Comparison of ENCODE assay signal across 8 cellular contexts in the genomic region with DNA sequence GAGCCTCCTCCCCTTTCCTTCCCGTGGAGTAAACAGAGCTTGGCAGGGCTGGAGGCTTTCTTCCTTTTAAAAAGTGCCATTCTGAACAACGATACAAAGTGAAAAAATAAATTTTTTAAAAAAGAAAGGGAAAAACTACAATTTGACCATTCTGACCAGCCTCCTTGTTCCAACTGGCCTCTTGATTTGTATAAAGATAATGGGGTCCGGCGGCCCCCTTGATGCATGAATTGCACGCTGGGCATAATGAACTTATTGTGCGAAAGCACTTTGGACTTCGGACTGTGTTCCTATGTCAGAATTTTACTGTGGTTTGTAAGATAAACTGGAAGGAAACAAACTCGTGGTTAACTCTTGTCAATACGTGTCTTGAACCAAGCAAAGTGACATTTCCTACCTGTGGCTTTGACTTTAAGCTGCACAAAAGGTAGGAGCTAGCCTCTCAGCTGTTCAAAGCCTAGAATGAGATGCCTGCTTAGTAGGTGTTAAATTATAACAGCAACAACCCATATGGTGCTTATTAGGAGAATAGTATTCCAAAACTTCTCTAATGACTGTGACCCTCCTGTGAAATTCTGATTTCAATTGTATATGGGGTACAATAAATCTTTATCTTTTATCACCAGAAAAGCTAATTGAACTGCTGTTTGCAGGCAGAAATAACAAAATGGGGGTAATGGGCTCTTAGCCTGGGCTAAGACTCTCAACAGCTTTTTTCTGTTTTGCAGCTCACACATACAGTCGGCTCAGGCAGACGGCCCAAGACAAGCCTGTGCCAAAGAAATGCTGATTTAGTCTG. TPM values are rescaled to one million over a fixed set of nuclear protein-coding genes. Genes with fewer than 3 reads are reported as not detected.
DNase-seq lines count a peak whose midpoint lies in the region; ATAC-seq and TF ChIP-seq lines count a peak whose summit lies in the region.

No MANE protein-coding gene starts in this region.

- no peak for TF ChIP-seq POLR2A in breast epithelium (IDR thresholded peaks at IDR 0.05)

- no peaks in the 10 kb centered on the region for H3K9me3 Mint-ChIP-seq in CD4-positive, CD25-positive, alpha-beta regulatory T cell

- H3K27ac Mint-ChIP-seq in CD4-positive, CD25-positive, alpha-beta regulatory T cell, result peak overlapping the region; percentile 92 to 96 (median 94)

- ATAC-seq in CD4-positive, CD25-positive, alpha-beta regulatory T cell (ENCODE audit: low read depth in 2 of 2), result peak; percentile 16 to 35
- peak; percentile 12 for ATAC-seq in GM19395 (IDR thresholded peaks at IDR 0.05; ENCODE audit: unreplicated experiment)

- H3K4me3 ChIP-seq in CD4-positive, CD25-positive, alpha-beta regulatory T cell (ENCODE audit: low read depth, low read length), result peak overlapping the region; percentile 99
- peak overlapping the region; percentile 49 to 82 (median 54) for H3K4me3 ChIP-seq in breast epithelium

- H3K4me1 ChIP-seq in CD4-positive, CD25-positive, alpha-beta regulatory T cell (ENCODE audit: control insufficient read depth, insufficient read depth, low read length, poor library complexity, severe bottlenecking), result peaks cover 71% of the 10 kb centered on the region
- peaks cover 0 to 16% of the 10 kb centered on the region in 2 donors for H3K4me1 ChIP-seq in breast epithelium

- TF ChIP-seq CTCF in breast epithelium (IDR thresholded peaks at IDR 0.05), result no peak

- H3K27ac ChIP-seq in CD4-positive, CD25-positive, alpha-beta regulatory T cell (ENCODE audit: insufficient read depth, low read length, poor library complexity, severe bottlenecking), result peak overlapping the region; percentile 98
- H3K27ac ChIP-seq in breast epithelium (peak overlapping the region; percentile 98 to 99), substantia nigra (ENCODE audit: low read depth, low read length, poor library complexity, severe bottlenecking) (peak overlapping the region; percentile 99)

- peaks cover 6% of the 10 kb centered on the region for H3K36me3 Mint-ChIP-seq in CD4-positive, CD25-positive, alpha-beta regulatory T cell

- peak; percentile 13 to 68 (median 68) for DNase-seq in CD4-positive, CD25-positive, alpha-beta regulatory T cell
- DNase-seq in NCI-H69 (lab: John Stamatoyannopoulos, UW) (peak; percentile 80), breast epithelium (ENCODE audit: low spot score in 2 of 2) (no peak), left kidney (ENCODE audit: low read depth, low spot score) (peak; percentile 75), substantia nigra (lab: John Stamatoyannopoulos, UW) (peak in 9 of 49 donors; percentile 13 to 58 (median 31)), posterior vena cava (ENCODE audit: low spot score) (no peak), germinal center (ENCODE audit: low spot score) (no peak)

- peaks cover 36 to 63% (median 49%) of the 10 kb centered on the region in 4 donors for H3K4me1 Mint-ChIP-seq in CD4-positive, CD25-positive, alpha-beta regulatory T cell

- H3K27me3 Mint-ChIP-seq in CD4-positive, CD25-positive, alpha-beta regulatory T cell, result no peaks in the 10 kb centered on the region

- H3K4me3 Mint-ChIP-seq in CD4-positive, CD25-positive, alpha-beta regulatory T cell, result peak overlapping the region; percentile 90 to 97 (median 90)

- no peaks in the 10 kb centered on the region for H3K9me3 ChIP-seq in CD4-positive, CD25-positive, alpha-beta regulatory T cell (ENCODE audit: control insufficient read depth in 2 of 2, low read length in 2 of 2)
- H3K9me3 ChIP-seq in breast epithelium, result no peaks in the 10 kb centered on the region

- H3K27me3 ChIP-seq in CD4-positive, CD25-positive, alpha-beta regulatory T cell (ENCODE audit: control insufficient read depth, insufficient read depth, low read length), result no peaks in the 10 kb centered on the region
- no peaks in the 10 kb centered on the region for H3K27me3 ChIP-seq in breast epithelium

- H3K36me3 ChIP-seq in CD4-positive, CD25-positive, alpha-beta regulatory T cell (ENCODE audit: control insufficient read depth, insufficient read depth, low read length), result peaks cover 3% of the 10 kb centered on the region
- no peaks in the 10 kb centered on the region for H3K36me3 ChIP-seq in breast epithelium

- intact Hi-C loops in breast epithelium (cut with DNase I; ENCODE audit: low total_unique reads) (loop anchor here (10.0 kb wide), 2 partner anchors 66 to 374 kb away; no protein-coding TSS in a partner anchor), posterior vena cava (cut with DNase I) (no loop called here)

RNA-seq across cellular contexts. Expression of gene IRF2BP2, which starts 9.4 kb away (rescaled TPM):
- 375 TPM for total RNA-seq in CD4-positive, CD25-positive, alpha-beta regulatory T cell
- polyA plus RNA-seq in CD4-positive, CD25-positive, alpha-beta regulatory T cell, result 10 to 100 TPM; 21.1 to 36.0 (median 24.2) TPM
- total RNA-seq in breast epithelium (100 to 1,000 TPM in 1 of 3 donors, 10 to 100 TPM in 2; 60.3 to 108 (median 84.9) TPM), posterior vena cava (10 to 100 TPM; 72.1 to 86.2 TPM)

Comparison
In these comparisons a context has a peak if more than half of its experiments do, and no peak if none do; other contexts are left out.
1. DNase-seq: peak in CD4-positive, CD25-positive, alpha-beta regulatory T cell (3 of 3), NCI-H69 (single experiment) and left kidney (single experiment); none in breast epithelium (0 of 2), posterior vena cava (single experiment) and germinal center (single experiment).
2. Peak in every context shown above with its lines, with median percentiles within 50 percentile points of each other: H3K27ac ChIP-seq.